1 cellular context compared by ENCODE assay signal in the genomic region with DNA sequence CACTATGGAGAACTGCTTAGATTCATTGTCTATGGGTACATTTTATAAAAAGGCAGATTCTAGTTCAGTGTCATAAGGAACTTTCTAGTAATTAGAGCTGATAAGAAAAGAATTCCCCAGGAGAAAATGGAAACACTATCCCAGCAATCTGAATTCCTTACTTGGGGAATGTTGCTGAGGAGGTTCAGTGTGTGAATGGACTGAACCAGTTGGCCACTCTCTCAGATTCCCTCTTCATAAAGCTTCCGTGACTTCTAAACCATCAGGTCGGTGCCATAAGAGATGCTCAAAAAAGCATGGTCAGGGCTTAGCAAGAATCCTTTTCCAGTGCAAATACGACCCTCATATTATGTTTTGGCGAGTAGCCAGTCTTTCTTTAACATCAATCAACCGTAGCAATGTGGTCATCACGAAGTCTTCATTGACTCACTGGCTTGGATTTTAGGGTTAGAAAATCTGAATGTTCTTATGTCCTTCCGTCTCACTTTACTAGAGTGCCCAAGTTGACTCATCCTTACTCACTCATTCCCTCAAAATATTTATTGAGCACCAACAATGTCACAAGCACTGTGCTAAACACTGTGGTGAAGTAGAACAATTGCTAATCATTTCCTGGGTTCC.
TF ChIP-seq lines count a peak whose summit lies in the region.

No MANE protein-coding gene starts in this region.

TF ChIP-seq in SK-N-SH treated with all-trans-retinoic acid at 6 μM for 48 hours, 23 proteins besides CTCF, POLR2A, EP300 and RAD21 (continued from another document):
- TF ChIP-seq, protein P1, sequence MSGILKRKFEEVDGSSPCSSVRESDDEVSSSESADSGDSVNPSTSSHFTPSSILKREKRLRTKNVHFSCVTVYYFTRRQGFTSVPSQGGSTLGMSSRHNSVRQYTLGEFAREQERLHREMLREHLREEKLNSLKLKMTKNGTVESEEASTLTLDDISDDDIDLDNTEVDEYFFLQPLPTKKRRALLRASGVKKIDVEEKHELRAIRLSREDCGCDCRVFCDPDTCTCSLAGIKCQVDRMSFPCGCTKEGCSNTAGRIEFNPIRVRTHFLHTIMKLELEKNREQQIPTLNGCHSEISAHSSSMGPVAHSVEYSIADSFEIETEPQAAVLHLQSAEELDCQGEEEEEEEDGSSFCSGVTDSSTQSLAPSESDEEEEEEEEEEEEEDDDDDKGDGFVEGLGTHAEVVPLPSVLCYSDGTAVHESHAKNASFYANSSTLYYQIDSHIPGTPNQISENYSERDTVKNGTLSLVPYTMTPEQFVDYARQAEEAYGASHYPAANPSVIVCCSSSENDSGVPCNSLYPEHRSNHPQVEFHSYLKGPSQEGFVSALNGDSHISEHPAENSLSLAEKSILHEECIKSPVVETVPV (CRISPR knock-in tag; IDR thresholded peaks at IDR 0.05), result no peak
- TF ChIP-seq, protein P2, sequence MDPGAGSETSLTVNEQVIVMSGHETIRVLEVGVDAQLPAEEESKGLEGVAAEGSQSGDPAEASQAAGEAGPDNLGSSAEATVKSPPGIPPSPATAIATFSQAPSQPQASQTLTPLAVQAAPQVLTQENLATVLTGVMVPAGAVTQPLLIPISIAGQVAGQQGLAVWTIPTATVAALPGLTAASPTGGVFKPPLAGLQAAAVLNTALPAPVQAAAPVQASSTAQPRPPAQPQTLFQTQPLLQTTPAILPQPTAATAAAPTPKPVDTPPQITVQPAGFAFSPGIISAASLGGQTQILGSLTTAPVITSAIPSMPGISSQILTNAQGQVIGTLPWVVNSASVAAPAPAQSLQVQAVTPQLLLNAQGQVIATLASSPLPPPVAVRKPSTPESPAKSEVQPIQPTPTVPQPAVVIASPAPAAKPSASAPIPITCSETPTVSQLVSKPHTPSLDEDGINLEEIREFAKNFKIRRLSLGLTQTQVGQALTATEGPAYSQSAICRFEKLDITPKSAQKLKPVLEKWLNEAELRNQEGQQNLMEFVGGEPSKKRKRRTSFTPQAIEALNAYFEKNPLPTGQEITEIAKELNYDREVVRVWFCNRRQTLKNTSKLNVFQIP (CRISPR knock-in tag; IDR thresholded peaks at IDR 0.05; ENCODE audit: borderline replicate concordance, low read depth), result no peak
- TF ChIP-seq SNAI2 (CRISPR knock-in tag; IDR thresholded peaks at IDR 0.05), result no peak
- TF ChIP-seq, protein P3, sequence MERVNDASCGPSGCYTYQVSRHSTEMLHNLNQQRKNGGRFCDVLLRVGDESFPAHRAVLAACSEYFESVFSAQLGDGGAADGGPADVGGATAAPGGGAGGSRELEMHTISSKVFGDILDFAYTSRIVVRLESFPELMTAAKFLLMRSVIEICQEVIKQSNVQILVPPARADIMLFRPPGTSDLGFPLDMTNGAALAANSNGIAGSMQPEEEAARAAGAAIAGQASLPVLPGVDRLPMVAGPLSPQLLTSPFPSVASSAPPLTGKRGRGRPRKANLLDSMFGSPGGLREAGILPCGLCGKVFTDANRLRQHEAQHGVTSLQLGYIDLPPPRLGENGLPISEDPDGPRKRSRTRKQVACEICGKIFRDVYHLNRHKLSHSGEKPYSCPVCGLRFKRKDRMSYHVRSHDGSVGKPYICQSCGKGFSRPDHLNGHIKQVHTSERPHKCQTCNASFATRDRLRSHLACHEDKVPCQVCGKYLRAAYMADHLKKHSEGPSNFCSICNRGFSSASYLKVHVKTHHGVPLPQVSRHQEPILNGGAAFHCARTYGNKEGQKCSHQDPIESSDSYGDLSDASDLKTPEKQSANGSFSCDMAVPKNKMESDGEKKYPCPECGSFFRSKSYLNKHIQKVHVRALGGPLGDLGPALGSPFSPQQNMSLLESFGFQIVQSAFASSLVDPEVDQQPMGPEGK (CRISPR knock-in tag; IDR thresholded peaks at IDR 0.05; ENCODE audit: borderline replicate concordance), result no peak
